ENCODE assay signal across 1 cellular context in the genomic region with DNA sequence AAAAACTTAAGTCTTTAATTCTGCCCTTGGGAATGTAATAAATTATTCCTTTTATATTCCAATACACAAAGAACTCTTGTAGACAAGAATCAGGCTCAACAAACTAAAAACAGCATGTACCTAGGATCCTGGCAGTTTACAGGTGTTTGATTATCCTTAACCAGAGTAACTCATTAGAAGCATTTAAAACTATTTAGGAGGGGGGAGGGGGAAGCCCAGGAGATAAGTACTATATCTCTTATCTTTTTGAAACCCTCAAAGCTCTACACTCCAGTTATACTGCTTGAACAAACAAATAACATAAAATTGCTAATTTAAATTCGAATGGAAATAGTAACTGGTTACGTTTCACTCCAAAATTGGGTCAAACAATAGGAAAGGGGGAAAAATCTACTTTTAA.
TF ChIP-seq lines count a peak whose summit lies in the region.

No MANE protein-coding gene starts in this region.

TF ChIP-seq in H1, 55 proteins besides CTCF, POLR2A, EP300 and RAD21:
- TF ChIP-seq ZNF274 (IDR thresholded peaks at IDR 0.05; ENCODE audit: borderline replicate concordance, extremely low read depth, low read length) (no peak), SP4 (IDR thresholded peaks at IDR 0.05; ENCODE audit: low read length) (no peak), MAX (IDR thresholded peaks at IDR 0.05) (no peak), CTBP2 (IDR thresholded peaks at IDR 0.05; ENCODE audit: borderline replicate concordance, insufficient read depth, insufficient read length, low read length) (no peak), RXRA (IDR thresholded peaks at IDR 0.05; ENCODE audit: insufficient read depth, low read depth, low read length) (no peak), RNF2 (IDR thresholded peaks at IDR 0.05; ENCODE audit: borderline replicate concordance, low read depth, low read length, missing control alignments, poor library complexity, severe bottlenecking) (no peak), CBX8 (IDR thresholded peaks at IDR 0.05; ENCODE audit: borderline replicate concordance, low read depth, low read length) (no peak), POU5F1 (IDR thresholded peaks at IDR 0.05; ENCODE audit: low read depth, low read length) (no peak), RBBP5 (IDR thresholded peaks at IDR 0.05; ENCODE audit: borderline replicate concordance, low read depth, low read length) (no peak), NRF1 (IDR thresholded peaks at IDR 0.05; ENCODE audit: low read depth, low read length) (no peak), KDM1A (IDR thresholded peaks at IDR 0.05; ENCODE audit: borderline replicate concordance, low read length) (no peak), SRF (IDR thresholded peaks at IDR 0.05; ENCODE audit: low read depth, low read length) (no peak), KDM4A (IDR thresholded peaks at IDR 0.05; ENCODE audit: low read depth, low read length, severe bottlenecking) (no peak), KDM5A (IDR thresholded peaks at IDR 0.05; ENCODE audit: low read length) (no peak)
- TF ChIP-seq, protein P1, sequence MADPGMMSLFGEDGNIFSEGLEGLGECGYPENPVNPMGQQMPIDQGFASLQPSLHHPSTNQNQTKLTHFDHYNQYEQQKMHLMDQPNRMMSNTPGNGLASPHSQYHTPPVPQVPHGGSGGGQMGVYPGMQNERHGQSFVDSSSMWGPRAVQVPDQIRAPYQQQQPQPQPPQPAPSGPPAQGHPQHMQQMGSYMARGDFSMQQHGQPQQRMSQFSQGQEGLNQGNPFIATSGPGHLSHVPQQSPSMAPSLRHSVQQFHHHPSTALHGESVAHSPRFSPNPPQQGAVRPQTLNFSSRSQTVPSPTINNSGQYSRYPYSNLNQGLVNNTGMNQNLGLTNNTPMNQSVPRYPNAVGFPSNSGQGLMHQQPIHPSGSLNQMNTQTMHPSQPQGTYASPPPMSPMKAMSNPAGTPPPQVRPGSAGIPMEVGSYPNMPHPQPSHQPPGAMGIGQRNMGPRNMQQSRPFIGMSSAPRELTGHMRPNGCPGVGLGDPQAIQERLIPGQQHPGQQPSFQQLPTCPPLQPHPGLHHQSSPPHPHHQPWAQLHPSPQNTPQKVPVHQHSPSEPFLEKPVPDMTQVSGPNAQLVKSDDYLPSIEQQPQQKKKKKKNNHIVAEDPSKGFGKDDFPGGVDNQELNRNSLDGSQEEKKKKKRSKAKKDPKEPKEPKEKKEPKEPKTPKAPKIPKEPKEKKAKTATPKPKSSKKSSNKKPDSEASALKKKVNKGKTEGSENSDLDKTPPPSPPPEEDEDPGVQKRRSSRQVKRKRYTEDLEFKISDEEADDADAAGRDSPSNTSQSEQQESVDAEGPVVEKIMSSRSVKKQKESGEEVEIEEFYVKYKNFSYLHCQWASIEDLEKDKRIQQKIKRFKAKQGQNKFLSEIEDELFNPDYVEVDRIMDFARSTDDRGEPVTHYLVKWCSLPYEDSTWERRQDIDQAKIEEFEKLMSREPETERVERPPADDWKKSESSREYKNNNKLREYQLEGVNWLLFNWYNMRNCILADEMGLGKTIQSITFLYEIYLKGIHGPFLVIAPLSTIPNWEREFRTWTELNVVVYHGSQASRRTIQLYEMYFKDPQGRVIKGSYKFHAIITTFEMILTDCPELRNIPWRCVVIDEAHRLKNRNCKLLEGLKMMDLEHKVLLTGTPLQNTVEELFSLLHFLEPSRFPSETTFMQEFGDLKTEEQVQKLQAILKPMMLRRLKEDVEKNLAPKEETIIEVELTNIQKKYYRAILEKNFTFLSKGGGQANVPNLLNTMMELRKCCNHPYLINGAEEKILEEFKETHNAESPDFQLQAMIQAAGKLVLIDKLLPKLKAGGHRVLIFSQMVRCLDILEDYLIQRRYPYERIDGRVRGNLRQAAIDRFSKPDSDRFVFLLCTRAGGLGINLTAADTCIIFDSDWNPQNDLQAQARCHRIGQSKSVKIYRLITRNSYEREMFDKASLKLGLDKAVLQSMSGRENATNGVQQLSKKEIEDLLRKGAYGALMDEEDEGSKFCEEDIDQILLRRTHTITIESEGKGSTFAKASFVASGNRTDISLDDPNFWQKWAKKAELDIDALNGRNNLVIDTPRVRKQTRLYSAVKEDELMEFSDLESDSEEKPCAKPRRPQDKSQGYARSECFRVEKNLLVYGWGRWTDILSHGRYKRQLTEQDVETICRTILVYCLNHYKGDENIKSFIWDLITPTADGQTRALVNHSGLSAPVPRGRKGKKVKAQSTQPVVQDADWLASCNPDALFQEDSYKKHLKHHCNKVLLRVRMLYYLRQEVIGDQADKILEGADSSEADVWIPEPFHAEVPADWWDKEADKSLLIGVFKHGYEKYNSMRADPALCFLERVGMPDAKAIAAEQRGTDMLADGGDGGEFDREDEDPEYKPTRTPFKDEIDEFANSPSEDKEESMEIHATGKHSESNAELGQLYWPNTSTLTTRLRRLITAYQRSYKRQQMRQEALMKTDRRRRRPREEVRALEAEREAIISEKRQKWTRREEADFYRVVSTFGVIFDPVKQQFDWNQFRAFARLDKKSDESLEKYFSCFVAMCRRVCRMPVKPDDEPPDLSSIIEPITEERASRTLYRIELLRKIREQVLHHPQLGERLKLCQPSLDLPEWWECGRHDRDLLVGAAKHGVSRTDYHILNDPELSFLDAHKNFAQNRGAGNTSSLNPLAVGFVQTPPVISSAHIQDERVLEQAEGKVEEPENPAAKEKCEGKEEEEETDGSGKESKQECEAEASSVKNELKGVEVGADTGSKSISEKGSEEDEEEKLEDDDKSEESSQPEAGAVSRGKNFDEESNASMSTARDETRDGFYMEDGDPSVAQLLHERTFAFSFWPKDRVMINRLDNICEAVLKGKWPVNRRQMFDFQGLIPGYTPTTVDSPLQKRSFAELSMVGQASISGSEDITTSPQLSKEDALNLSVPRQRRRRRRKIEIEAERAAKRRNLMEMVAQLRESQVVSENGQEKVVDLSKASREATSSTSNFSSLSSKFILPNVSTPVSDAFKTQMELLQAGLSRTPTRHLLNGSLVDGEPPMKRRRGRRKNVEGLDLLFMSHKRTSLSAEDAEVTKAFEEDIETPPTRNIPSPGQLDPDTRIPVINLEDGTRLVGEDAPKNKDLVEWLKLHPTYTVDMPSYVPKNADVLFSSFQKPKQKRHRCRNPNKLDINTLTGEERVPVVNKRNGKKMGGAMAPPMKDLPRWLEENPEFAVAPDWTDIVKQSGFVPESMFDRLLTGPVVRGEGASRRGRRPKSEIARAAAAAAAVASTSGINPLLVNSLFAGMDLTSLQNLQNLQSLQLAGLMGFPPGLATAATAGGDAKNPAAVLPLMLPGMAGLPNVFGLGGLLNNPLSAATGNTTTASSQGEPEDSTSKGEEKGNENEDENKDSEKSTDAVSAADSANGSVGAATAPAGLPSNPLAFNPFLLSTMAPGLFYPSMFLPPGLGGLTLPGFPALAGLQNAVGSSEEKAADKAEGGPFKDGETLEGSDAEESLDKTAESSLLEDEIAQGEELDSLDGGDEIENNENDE (IDR thresholded peaks at IDR 0.05; ENCODE audit: insufficient replicate concordance, low read length), result no peak
TF ChIP-seq in H1: peak in this region for 0.
